In the genomic region with DNA sequence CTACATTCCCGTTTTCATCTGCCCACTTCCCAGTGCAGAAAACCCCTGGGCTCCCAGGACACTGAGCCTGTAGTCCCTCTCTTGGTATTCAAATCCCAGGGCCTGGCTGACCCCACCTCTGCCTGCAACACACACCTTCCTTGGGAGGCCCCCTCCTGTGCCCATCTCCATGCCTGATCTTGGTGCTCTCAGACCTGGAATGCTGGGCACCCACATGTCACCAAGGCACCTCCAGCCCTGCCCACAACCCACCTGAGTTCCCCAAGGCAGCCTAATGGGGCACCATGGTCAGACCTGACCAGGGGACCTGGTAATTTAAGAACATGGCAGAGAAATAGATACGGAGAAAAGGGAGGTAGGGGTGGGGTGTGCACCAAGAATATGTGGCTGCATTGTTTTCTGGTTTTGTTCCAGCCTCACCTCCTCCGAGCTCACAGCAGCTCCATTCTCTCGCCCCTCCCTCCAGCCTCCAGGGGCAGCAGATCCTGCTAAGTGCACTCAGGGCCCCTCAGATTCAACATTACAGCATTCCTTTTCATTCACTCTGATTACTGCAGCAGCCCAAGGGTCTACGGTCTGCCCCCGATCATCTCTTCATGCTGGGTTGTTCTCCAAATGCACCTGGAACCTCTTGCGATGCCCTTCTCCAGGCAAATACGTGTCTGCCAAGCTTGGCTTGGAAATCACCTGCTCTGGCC, we compare ENCODE assay signal across 10 cellular contexts. TPM values are rescaled to one million over a fixed set of nuclear protein-coding genes. Genes with fewer than 3 reads are reported as not detected.
DNase-seq lines count a peak whose midpoint lies in the region; ATAC-seq and TF ChIP-seq lines count a peak whose summit lies in the region.
"Had no signal": no experiment of that assay in that cellular context is flagged by ENCODE, and none has a peak within 500 bp of the region (broad histone marks: within the 10 kb centered on the region; RNA-seq: fewer than 3 reads in every experiment).

No MANE protein-coding gene starts in this region.

- intact Hi-C loops in Calu3 (cut with micrococcal nuclease; ENCODE audit: unreplicated experiment): loop anchor here (2.0 to 5.0 kb wide), 4 partner anchors 29 to 135 kb away; no protein-coding TSS in a partner anchor
- intact Hi-C loops in activated naive CD4-positive, alpha-beta T cell treated with anti-CD3 and anti-CD28 coated beads for 36 hours (cut with micrococcal nuclease): loop anchor here (1.0 to 5.0 kb wide), 4 partner anchors 33 to 389 kb away; no protein-coding TSS in a partner anchor

- no TSS peak for BruUV-seq in Calu3 (replicated peaks; lab: Mats Ljungman, UMichigan)

- H3K14ac ChIP-seq in neuronal stem cell (ENCODE audit: low read length): no peak overlapping the region

- H3K36me3 Mint-ChIP-seq in Calu3 (ENCODE audit: insufficient read depth, unreplicated experiment) (no peaks in the 10 kb centered on the region), immature natural killer cell (no peaks in the 10 kb centered on the region)
- H3K36me3 Mint-ChIP-seq in activated naive CD4-positive, alpha-beta T cell treated with anti-CD3 and anti-CD28 coated beads for 36 hours (ENCODE audit: low read depth): no peaks in the 10 kb centered on the region
- H3K36me3 Mint-ChIP-seq: activated naive CD8-positive, alpha-beta T cell treated with anti-CD3 and anti-CD28 coated beads, Interleukin-2, amount 10 ng/mL, durations not matched to agents 7 days and 5 days had no signal

- no peak overlapping the region for H2BK120ac ChIP-seq in neuronal stem cell (ENCODE audit: low read depth, low read length)

- H3K27me3 ChIP-seq in KMS-11 (ENCODE audit: insufficient read depth, low read depth) (no peaks in the 10 kb centered on the region), neuronal stem cell (ENCODE audit: control insufficient read depth in 3 of 3, insufficient read depth in 3 of 3, low read depth in 1 of 3, low read length in 3 of 3) (peaks cover 0 to 4% (median 0%) of the 10 kb centered on the region in 3 experiments)

- no peak overlapping the region for H3K4ac ChIP-seq in neuronal stem cell (ENCODE audit: low read length)

- no peak for TF ChIP-seq CTCF in Calu3 (IDR thresholded peaks at IDR 0.05; ENCODE audit: unreplicated experiment)
- no peak for TF ChIP-seq CTCF in KMS-11 (conservative IDR thresholded peaks at IDR 0.05; ENCODE audit: low read depth, low read length)
- no peak for TF ChIP-seq CTCF in choroid plexus epithelial cell (conservative IDR thresholded peaks at IDR 0.05; ENCODE audit: low read depth, low read length)

- DNase-seq in Calu3: no peak
- DNase-seq in choroid plexus epithelial cell (ENCODE audit: low read depth): peak; percentile 21
- no peak for DNase-seq in neuronal stem cell (ENCODE audit: low spot score)
- DNase-seq in cerebellar nuclear complex (lab: John Stamatoyannopoulos, UW): no peak
- DNase-seq in immature natural killer cell: no peak
- DNase-seq in activated naive CD4-positive, alpha-beta T cell treated with anti-CD3 and anti-CD28 coated beads for 36 hours: no peak
- DNase-seq: GF-D8 had no signal

- no peak overlapping the region for H3K9ac ChIP-seq in KMS-11
- no peak overlapping the region for H3K9ac ChIP-seq in neuronal stem cell (ENCODE audit: low read depth, low read length, poor library complexity)

- H2BK12ac ChIP-seq in neuronal stem cell (ENCODE audit: low read length): no peak overlapping the region

- ATAC-seq in HG02970 (IDR thresholded peaks at IDR 0.05; ENCODE audit: low FRiP score, unreplicated experiment): no peak

- H4K91ac ChIP-seq in neuronal stem cell (ENCODE audit: low read depth, low read length, poor library complexity): no peak overlapping the region

- H3K4me1 Mint-ChIP-seq in Calu3 (ENCODE audit: low read depth, unreplicated experiment) (peaks cover 33% of the 10 kb centered on the region), immature natural killer cell (peaks cover 0 to 2% of the 10 kb centered on the region in 2 donors)
- peaks cover 15% of the 10 kb centered on the region for H3K4me1 Mint-ChIP-seq in activated naive CD4-positive, alpha-beta T cell treated with anti-CD3 and anti-CD28 coated beads for 36 hours (ENCODE audit: low read depth)

- H3K27ac ChIP-seq in KMS-11: no peak overlapping the region
- no peak overlapping the region for H3K27ac ChIP-seq in neuronal stem cell (replicated peaks; ENCODE audit: low read length)

- no peaks in the 10 kb centered on the region for H3K9me3 Mint-ChIP-seq in Calu3 (ENCODE audit: low read depth, unreplicated experiment)
- no peaks in the 10 kb centered on the region for H3K9me3 Mint-ChIP-seq in immature natural killer cell
- H3K9me3 Mint-ChIP-seq in activated naive CD4-positive, alpha-beta T cell treated with anti-CD3 and anti-CD28 coated beads for 36 hours: no peaks in the 10 kb centered on the region
- H3K9me3 Mint-ChIP-seq: activated naive CD8-positive, alpha-beta T cell treated with anti-CD3 and anti-CD28 coated beads, Interleukin-2, amount 10 ng/mL, durations not matched to agents 7 days and 5 days had no signal

- no peaks in the 10 kb centered on the region for H3K27me3 Mint-ChIP-seq in Calu3 (ENCODE audit: unreplicated experiment)
- H3K27me3 Mint-ChIP-seq in immature natural killer cell (ENCODE audit: low read depth in 3 of 3): peaks cover 0 to 3% (median 0%) of the 10 kb centered on the region in 3 donors
- H3K27me3 Mint-ChIP-seq in activated naive CD4-positive, alpha-beta T cell treated with anti-CD3 and anti-CD28 coated beads for 36 hours (ENCODE audit: low read depth): no peaks in the 10 kb centered on the region

- H3K18ac ChIP-seq in neuronal stem cell (ENCODE audit: low read length): peak overlapping the region; percentile 69

- peak overlapping the region; percentile 6 for H3K27ac Mint-ChIP-seq in Calu3 (ENCODE audit: unreplicated experiment)
- no peak overlapping the region for H3K27ac Mint-ChIP-seq in immature natural killer cell
- no peak overlapping the region for H3K27ac Mint-ChIP-seq in activated naive CD4-positive, alpha-beta T cell treated with anti-CD3 and anti-CD28 coated beads for 36 hours
- H3K27ac Mint-ChIP-seq: activated naive CD8-positive, alpha-beta T cell treated with anti-CD3 and anti-CD28 coated beads, Interleukin-2, amount 10 ng/mL, durations not matched to agents 7 days and 5 days had no signal

- H3K4me1 ChIP-seq in KMS-11 (ENCODE audit: low read depth, poor library complexity, severe bottlenecking) (peaks cover 9% of the 10 kb centered on the region), neuronal stem cell (ENCODE audit: control insufficient read depth in 2 of 2, insufficient read depth in 1 of 2, low read depth in 1 of 2, low read length in 2 of 2) (peaks cover 2 to 15% of the 10 kb centered on the region in 2 donors)

- no peak overlapping the region for H4K8ac ChIP-seq in neuronal stem cell (ENCODE audit: low read depth, low read length)

- no peak overlapping the region for H3K4me3 Mint-ChIP-seq in Calu3 (ENCODE audit: low read depth, unreplicated experiment)
- no peak overlapping the region for H3K4me3 Mint-ChIP-seq in immature natural killer cell
- no peak overlapping the region for H3K4me3 Mint-ChIP-seq in activated naive CD4-positive, alpha-beta T cell treated with anti-CD3 and anti-CD28 coated beads for 36 hours
- H3K4me3 Mint-ChIP-seq: activated naive CD8-positive, alpha-beta T cell treated with anti-CD3 and anti-CD28 coated beads, Interleukin-2, amount 10 ng/mL, durations not matched to agents 7 days and 5 days had no signal

- H4K20me1 ChIP-seq in KMS-11 (ENCODE audit: insufficient read depth): no peaks in the 10 kb centered on the region

- H3K4me3 ChIP-seq in KMS-11 (IDR thresholded peaks at IDR 0.05; ENCODE audit: insufficient read depth, low read depth, low read length): no peak overlapping the region
- peak overlapping the region; percentile 22 for H3K4me3 ChIP-seq in choroid plexus epithelial cell (ENCODE audit: low read depth, low read length)
- H3K4me3 ChIP-seq in neuronal stem cell (ENCODE audit: low read length in 2 of 2): no peak overlapping the region

- no peaks in the 10 kb centered on the region for H3K9me3 ChIP-seq in neuronal stem cell (replicated peaks in 1 of 2; ENCODE audit: control insufficient read depth in 2 of 2, insufficient read depth in 1 of 2, low read depth in 1 of 2, low read length in 2 of 2)

- no CpG with 5 or more reads among the region's 8 CpGs for WGBS in neuronal stem cell (ENCODE audit: extremely low coverage in 2 of 2, insufficient read length in 2 of 2, insufficient replicate concordance in 1 of 2), 2 donors

- no peak overlapping the region for H2AK5ac ChIP-seq in neuronal stem cell (ENCODE audit: low read depth, low read length)

- CTCF ChIA-PET in Calu3 (lab: Charles Lee): interaction anchor here (0.5 to 2.4 kb wide), 5 partner anchors 32 to 1277 kb away, joined by 3 to 21 read pairs (median 7); no protein-coding TSS in a partner anchor
- CTCF ChIA-PET in activated naive CD4-positive, alpha-beta T cell treated with anti-CD3 and anti-CD28 coated beads for 36 hours (lab: Charles Lee): interaction anchor here (0.6 to 4.1 kb wide), 30 partner anchors 8 to 389 kb away, joined by 3 to 19 read pairs (median 4); no protein-coding TSS in a partner anchor

- H3K36me3 ChIP-seq in KMS-11 (ENCODE audit: insufficient read depth): no peaks in the 10 kb centered on the region
- no peaks in the 10 kb centered on the region for H3K36me3 ChIP-seq in neuronal stem cell (replicated peaks in 1 of 2; ENCODE audit: control insufficient read depth in 2 of 2, insufficient read depth in 2 of 2, low read length in 2 of 2)

- no peaks in the 10 kb centered on the region for H3K79me2 ChIP-seq in KMS-11 (ENCODE audit: insufficient read depth, low read depth)

- H3K4me2 ChIP-seq in KMS-11 (no peak overlapping the region), neuronal stem cell (ENCODE audit: insufficient read depth, low read length, poor library complexity, severe bottlenecking) (no peak overlapping the region)

- H2BK15ac ChIP-seq in neuronal stem cell (ENCODE audit: low read length): no peak overlapping the region

- 0 out of 2 replicates have a peak overlapping the region, but pooled peaks have one; percentile 7 for H2AFZ ChIP-seq in KMS-11 (ENCODE audit: low read depth)
- peak overlapping the region; percentile 71 for H2AFZ ChIP-seq in neuronal stem cell (ENCODE audit: low read length)

- no peak overlapping the region for H3K23ac ChIP-seq in neuronal stem cell (ENCODE audit: low read depth, low read length, poor library complexity)

- H2BK5ac ChIP-seq in neuronal stem cell (ENCODE audit: low read length): no peak overlapping the region

- no peaks in the 10 kb centered on the region for H3K79me1 ChIP-seq in neuronal stem cell (ENCODE audit: low read depth, low read length)

RNA-seq across cellular contexts. Expression of a gene that starts 9.2 kb away (rescaled TPM):
- total RNA-seq in Calu3 (2022): 1,038 and 1,111 TPM in 2 replicates
- polyA plus RNA-seq in neuronal stem cell (2013, experiment 1 of 2): 653 TPM
- 672 TPM for polyA plus RNA-seq in neuronal stem cell (2013, experiment 2 of 2)
- 100 to 1,000 TPM; 171 to 473 (median 370) TPM for polyA plus RNA-seq in immature natural killer cell
- total RNA-seq in activated naive CD4-positive, alpha-beta T cell treated with anti-CD3 and anti-CD28 coated beads for 36 hours: 1,000 to 10,000 TPM; 1,286 to 1,366 TPM

RNA-seq across cellular contexts. Expression of a gene that starts 43.7 kb away (rescaled TPM):
- total RNA-seq in Calu3 (2022): 33.0 and 37.6 TPM in 2 replicates
- 12.6 TPM for polyA plus RNA-seq in neuronal stem cell (2013, experiment 1 of 2)
- 13.0 TPM for polyA plus RNA-seq in neuronal stem cell (2013, experiment 2 of 2)
- 10 to 100 TPM; 10.8 to 14.6 (median 14.0) TPM for polyA plus RNA-seq in immature natural killer cell
- 10 to 100 TPM; 20.5 to 21.4 TPM for total RNA-seq in activated naive CD4-positive, alpha-beta T cell treated with anti-CD3 and anti-CD28 coated beads for 36 hours
